In genomic region chr2:216872624-216873023, GRCh38 we compare ENCODE assay signal across 40 cellular contexts. TPM values are rescaled to one million over a fixed set of nuclear protein-coding genes. Genes with fewer than 3 reads are reported as not detected.
"Had no signal": no experiment of that assay in that cellular context is flagged by ENCODE, and none has a peak within 500 bp of the region (broad histone marks: within the 10 kb centered on the region; RNA-seq: fewer than 3 reads in every experiment).

No MANE protein-coding gene starts in this region.

- H3K36me3 ChIP-seq: adrenal gland, brain microvascular endothelial cell, breast epithelium had no signal

- H3K27ac ChIP-seq: adrenal gland, body of pancreas, brain microvascular endothelial cell, breast epithelium, VCaP had no signal

- H3K4me1 Mint-ChIP-seq: activated B cell treated with CpG ODN at 0.5 μM for 24 hours; activated naive CD8-positive, alpha-beta T cell treated with anti-CD3 and anti-CD28 coated beads for 36 hours; activated T-helper 17 cell treated with anti-CD3 and anti-CD28 coated beads, Interleukin-2, amount 50 U/mL, for 72 hours; T-cell had no signal

- FAIRE-seq: astrocyte, TTC549 had no signal

- H3K27me3 ChIP-seq: adrenal gland, body of pancreas, brain microvascular endothelial cell, breast epithelium had no signal

- H3K4me3 ChIP-seq: adrenal gland, body of pancreas, breast epithelium had no signal

- H3K36me3 Mint-ChIP-seq: activated CD4-positive, alpha-beta memory T cell treated with anti-CD3 and anti-CD28 coated beads for 36 hours; activated naive CD4-positive, alpha-beta T cell treated with anti-CD3 and anti-CD28 coated beads, Interleukin-2, amount 50 U/mL, for 72 hours; activated naive CD8-positive, alpha-beta T cell treated with anti-CD3 and anti-CD28 coated beads for 36 hours; T-cell had no signal

- H3K27ac Mint-ChIP-seq: activated B cell treated with CpG ODN at 0.5 μM for 24 hours; activated CD4-positive, alpha-beta memory T cell treated with anti-CD3 and anti-CD28 coated beads for 36 hours; activated CD4-positive, alpha-beta T cell treated with anti-CD3 and anti-CD28 coated beads, Interleukin-2, amount 10 ng/mL, durations not matched to agents 24 days and 14 days; activated CD8-positive, alpha-beta T cell treated with anti-CD3 and anti-CD28 coated beads for 36 hours; activated naive CD4-positive, alpha-beta T cell treated with anti-CD3 and anti-CD28 coated beads for 36 hours; activated naive CD4-positive, alpha-beta T cell treated with anti-CD3 and anti-CD28 coated beads, Interleukin-2, amount 50 U/mL, for 72 hours; activated naive CD8-positive, alpha-beta T cell treated with anti-CD3 and anti-CD28 coated beads for 36 hours; activated T-cell treated with anti-CD3 and anti-CD28 coated beads, Interleukin-2, amount 50 U/mL, for 72 hours; activated T-helper 1 cell treated with anti-CD3 and anti-CD28 coated beads, Interleukin-12 subunit alpha, Interleukin-12 subunit beta, Interleukin-2, Interleukin-4 antibody, amounts not matched to agents 30 ng/mL and 10 ng/mL and 1 ng/mL, durations not matched to agents 14 hours and 24 hours and 36 hours; activated T-helper 17 cell treated with anti-CD3 and anti-CD28 coated beads, Interleukin-2, amount 50 U/mL, for 72 hours; T-cell; T-helper 2 cell treated with Interferon-gamma antibody and Interleukin-4, amounts not matched to agents 5 μg/mL and 100 μg/mL, for 36 hours had no signal

- H3K4me3 Mint-ChIP-seq: activated B cell treated with CpG ODN at 0.5 μM for 24 hours; activated CD4-positive, alpha-beta memory T cell treated with anti-CD3 and anti-CD28 coated beads for 36 hours; activated CD4-positive, alpha-beta T cell treated with anti-CD3 and anti-CD28 coated beads, Interleukin-2, amount 10 ng/mL, durations not matched to agents 24 days and 14 days; activated CD8-positive, alpha-beta T cell treated with anti-CD3 and anti-CD28 coated beads for 36 hours; activated naive CD4-positive, alpha-beta T cell treated with anti-CD3 and anti-CD28 coated beads for 36 hours; activated naive CD8-positive, alpha-beta T cell treated with anti-CD3 and anti-CD28 coated beads for 36 hours; activated T-cell treated with anti-CD3 and anti-CD28 coated beads, Interleukin-2, amount 50 U/mL, for 4 hours; activated T-cell treated with anti-CD3 and anti-CD28 coated beads, Interleukin-2, amount 50 U/mL, for 72 hours; activated T-helper 1 cell treated with anti-CD3 and anti-CD28 coated beads, Interleukin-12 subunit alpha, Interleukin-12 subunit beta, Interleukin-2, Interleukin-4 antibody, amounts not matched to agents 30 ng/mL and 10 ng/mL and 1 ng/mL, durations not matched to agents 14 hours and 24 hours and 36 hours; activated T-helper 17 cell treated with anti-CD3 and anti-CD28 coated beads, Interleukin-2, amount 50 U/mL, for 72 hours; T-cell; T-helper 2 cell treated with Interferon-gamma antibody and Interleukin-4, amounts not matched to agents 5 μg/mL and 100 μg/mL, for 36 hours had no signal

- ATAC-seq: activated CD8-positive, alpha-beta T cell treated with anti-CD3 and anti-CD28 coated beads for 36 hours; activated naive CD4-positive, alpha-beta T cell treated with anti-CD3 and anti-CD28 coated beads, Interleukin-2, amount 50 U/mL, for 72 hours; activated T-cell treated with anti-CD3 and anti-CD28 coated beads, Interleukin-2, amount 50 U/mL, for 4 hours; activated T-cell treated with anti-CD3 and anti-CD28 coated beads, Interleukin-2, amount 50 U/mL, for 72 hours; activated T-helper 17 cell treated with anti-CD3 and anti-CD28 coated beads, Interleukin-2, amount 50 U/mL, for 72 hours; body of pancreas; T-cell had no signal

- H3K27me3 Mint-ChIP-seq: activated CD4-positive, alpha-beta memory T cell treated with anti-CD3 and anti-CD28 coated beads for 36 hours; activated CD8-positive, alpha-beta T cell treated with anti-CD3 and anti-CD28 coated beads for 36 hours; activated naive CD8-positive, alpha-beta T cell treated with anti-CD3 and anti-CD28 coated beads for 36 hours; T-cell had no signal

- H3K9me3 ChIP-seq: adrenal gland, body of pancreas, breast epithelium had no signal

- DNase-seq: activated B cell treated with CpG ODN at 0.5 μM for 24 hours; activated CD4-positive, alpha-beta memory T cell treated with anti-CD3 and anti-CD28 coated beads for 36 hours; activated CD4-positive, alpha-beta T cell treated with anti-CD3 and anti-CD28 coated beads for 4 hours; activated CD4-positive, alpha-beta T cell treated with anti-CD3 and anti-CD28 coated beads, Interleukin-2, amount 10 ng/mL, durations not matched to agents 24 days and 14 days; activated CD4-positive, alpha-beta T cell treated with anti-CD3 and anti-CD28 coated beads, Interleukin-2, amount 50 U/mL, for 1 hour; activated CD4-positive, alpha-beta T cell treated with anti-CD3 and anti-CD28 coated beads, Interleukin-2, amount 50 U/mL, for 4 hours; activated CD4-positive, CD25-positive, alpha-beta regulatory T cell treated with anti-CD3 and anti-CD28 coated beads, Interleukin-2, amount 50 U/mL, for 72 hours; activated CD8-positive, alpha-beta memory T cell treated with anti-CD3 and anti-CD28 coated beads, Interleukin-2, amount 50 U/mL, for 4 hours; activated CD8-positive, alpha-beta T cell treated with anti-CD3 and anti-CD28 coated beads for 36 hours; activated effector memory CD4-positive, alpha-beta T cell treated with anti-CD3 and anti-CD28 coated beads, Interleukin-2, amount 50 U/mL, for 16 hours; activated gamma-delta T cell treated with Interleukin-2 at 50 U/mL for 16 hours; activated naive CD4-positive, alpha-beta T cell; activated naive CD4-positive, alpha-beta T cell treated with anti-CD3 and anti-CD28 coated beads for 36 hours; activated naive CD4-positive, alpha-beta T cell treated with anti-CD3 and anti-CD28 coated beads, Interleukin-2, amount 50 U/mL, for 16 hours; activated naive CD8-positive, alpha-beta T cell treated with anti-CD3 and anti-CD28 coated beads for 36 hours; activated T-cell treated with anti-CD3 and anti-CD28 coated beads for 4 hours; activated T-cell treated with anti-CD3 and anti-CD28 coated beads, Interleukin-2, amount 50 U/mL, for 1 hour; activated T-cell treated with anti-CD3 and anti-CD28 coated beads, Interleukin-2, amount 50 U/mL, for 4 hours; activated T-cell treated with anti-CD3 and anti-CD28 coated beads, Interleukin-2, amount 50 U/mL, for 72 hours; adrenal gland; amniotic stem cell; aorta; body of pancreas; brain microvascular endothelial cell; central memory CD4-positive, alpha-beta T cell; T-cell; T-helper 2 cell; T-helper 9 cell had no signal

- H3K4me1 ChIP-seq: adrenal gland, breast epithelium had no signal

- H3K9me3 Mint-ChIP-seq: activated B cell treated with CpG ODN at 0.5 μM for 24 hours; activated CD4-positive, alpha-beta memory T cell treated with anti-CD3 and anti-CD28 coated beads for 36 hours; activated CD8-positive, alpha-beta T cell treated with anti-CD3 and anti-CD28 coated beads for 36 hours; activated naive CD4-positive, alpha-beta T cell treated with anti-CD3 and anti-CD28 coated beads for 36 hours; activated naive CD8-positive, alpha-beta T cell treated with anti-CD3 and anti-CD28 coated beads for 36 hours; activated T-cell treated with anti-CD3 and anti-CD28 coated beads, Interleukin-2, amount 50 U/mL, for 4 hours; activated T-helper 17 cell treated with anti-CD3 and anti-CD28 coated beads, Interleukin-2, amount 50 U/mL, for 72 hours; T-cell; T-helper 2 cell treated with Interferon-gamma antibody and Interleukin-4, amounts not matched to agents 5 μg/mL and 100 μg/mL, for 36 hours had no signal

RNA-seq across cellular contexts. Expression of gene TNP1, which starts 12.8 kb away (rescaled TPM):
- total RNA-seq: activated B cell treated with CpG ODN at 0.5 μM for 24 hours; activated CD4-positive, alpha-beta memory T cell treated with anti-CD3 and anti-CD28 coated beads for 36 hours; activated CD4-positive, alpha-beta T cell treated with anti-CD3 and anti-CD28 coated beads, Interleukin-2, amount 10 ng/mL, durations not matched to agents 24 days and 14 days; activated CD8-positive, alpha-beta memory T cell treated with anti-CD3 and anti-CD28 coated beads for 36 hours; activated CD8-positive, alpha-beta T cell treated with anti-CD3 and anti-CD28 coated beads for 36 hours; activated naive CD4-positive, alpha-beta T cell treated with anti-CD3 and anti-CD28 coated beads for 36 hours; activated naive CD4-positive, alpha-beta T cell treated with anti-CD3 and anti-CD28 coated beads, Interleukin-2, amount 50 U/mL, for 72 hours; activated naive CD8-positive, alpha-beta T cell treated with anti-CD3 and anti-CD28 coated beads for 36 hours; activated T-cell treated with anti-CD3 and anti-CD28 coated beads, Interleukin-2, amount 50 U/mL, for 4 hours; activated T-cell treated with anti-CD3 and anti-CD28 coated beads, Interleukin-2, amount 50 U/mL, for 72 hours; activated T-helper 1 cell treated with anti-CD3 and anti-CD28 coated beads, Interleukin-12 subunit alpha, Interleukin-12 subunit beta, Interleukin-2, Interleukin-4 antibody, amounts not matched to agents 30 ng/mL and 10 ng/mL and 1 ng/mL, durations not matched to agents 14 hours and 24 hours and 36 hours; activated T-helper 17 cell treated with anti-CD3 and anti-CD28 coated beads, Interleukin-2, amount 50 U/mL, for 72 hours; adrenal gland; aorta; astrocyte; body of pancreas; breast epithelium; cardiac septum; cerebellum; T-cell; T-helper 1 cell treated with Interleukin-12 subunit alpha and Interleukin-12 subunit beta and Interleukin-4 antibody, amounts not matched to agents 30 ng/mL and 1 ng/mL, for 36 hours had no signal
- polyA plus RNA-seq: adrenal gland, aorta had no signal
